ENCODE assay signal across 1 cellular context in the genomic region with DNA sequence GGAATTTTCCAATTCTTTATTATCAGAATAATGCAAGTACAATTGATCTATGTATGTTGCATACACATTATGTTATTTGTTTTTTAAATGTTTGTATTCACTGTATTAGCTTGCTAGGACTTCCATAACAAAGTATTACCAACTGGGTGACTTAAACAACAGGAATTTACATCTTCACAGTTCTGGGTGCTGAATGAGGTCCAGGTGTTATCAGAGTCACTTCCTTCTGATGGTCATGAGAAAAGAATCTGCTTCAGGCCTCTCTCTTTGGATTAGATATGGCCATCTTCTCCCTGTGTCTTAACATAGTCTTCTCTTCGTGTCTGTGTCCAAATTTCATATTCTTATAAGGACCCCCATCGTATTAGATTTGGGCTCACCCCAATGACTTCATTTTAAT.
TF ChIP-seq lines count a peak whose summit lies in the region.

No MANE protein-coding gene starts in this region.

TF ChIP-seq in GM23338, 12 proteins besides CTCF, POLR2A, EP300 and RAD21 (continued from another document):
- TF ChIP-seq, protein P1, sequence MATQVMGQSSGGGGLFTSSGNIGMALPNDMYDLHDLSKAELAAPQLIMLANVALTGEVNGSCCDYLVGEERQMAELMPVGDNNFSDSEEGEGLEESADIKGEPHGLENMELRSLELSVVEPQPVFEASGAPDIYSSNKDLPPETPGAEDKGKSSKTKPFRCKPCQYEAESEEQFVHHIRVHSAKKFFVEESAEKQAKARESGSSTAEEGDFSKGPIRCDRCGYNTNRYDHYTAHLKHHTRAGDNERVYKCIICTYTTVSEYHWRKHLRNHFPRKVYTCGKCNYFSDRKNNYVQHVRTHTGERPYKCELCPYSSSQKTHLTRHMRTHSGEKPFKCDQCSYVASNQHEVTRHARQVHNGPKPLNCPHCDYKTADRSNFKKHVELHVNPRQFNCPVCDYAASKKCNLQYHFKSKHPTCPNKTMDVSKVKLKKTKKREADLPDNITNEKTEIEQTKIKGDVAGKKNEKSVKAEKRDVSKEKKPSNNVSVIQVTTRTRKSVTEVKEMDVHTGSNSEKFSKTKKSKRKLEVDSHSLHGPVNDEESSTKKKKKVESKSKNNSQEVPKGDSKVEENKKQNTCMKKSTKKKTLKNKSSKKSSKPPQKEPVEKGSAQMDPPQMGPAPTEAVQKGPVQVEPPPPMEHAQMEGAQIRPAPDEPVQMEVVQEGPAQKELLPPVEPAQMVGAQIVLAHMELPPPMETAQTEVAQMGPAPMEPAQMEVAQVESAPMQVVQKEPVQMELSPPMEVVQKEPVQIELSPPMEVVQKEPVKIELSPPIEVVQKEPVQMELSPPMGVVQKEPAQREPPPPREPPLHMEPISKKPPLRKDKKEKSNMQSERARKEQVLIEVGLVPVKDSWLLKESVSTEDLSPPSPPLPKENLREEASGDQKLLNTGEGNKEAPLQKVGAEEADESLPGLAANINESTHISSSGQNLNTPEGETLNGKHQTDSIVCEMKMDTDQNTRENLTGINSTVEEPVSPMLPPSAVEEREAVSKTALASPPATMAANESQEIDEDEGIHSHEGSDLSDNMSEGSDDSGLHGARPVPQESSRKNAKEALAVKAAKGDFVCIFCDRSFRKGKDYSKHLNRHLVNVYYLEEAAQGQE (IDR thresholded peaks at IDR 0.05; ENCODE audit: unreplicated experiment): no peak
- no peak for TF ChIP-seq EZH2phosphoT487 (IDR thresholded peaks at IDR 0.05; ENCODE audit: unreplicated experiment)
- TF ChIP-seq, protein P2, sequence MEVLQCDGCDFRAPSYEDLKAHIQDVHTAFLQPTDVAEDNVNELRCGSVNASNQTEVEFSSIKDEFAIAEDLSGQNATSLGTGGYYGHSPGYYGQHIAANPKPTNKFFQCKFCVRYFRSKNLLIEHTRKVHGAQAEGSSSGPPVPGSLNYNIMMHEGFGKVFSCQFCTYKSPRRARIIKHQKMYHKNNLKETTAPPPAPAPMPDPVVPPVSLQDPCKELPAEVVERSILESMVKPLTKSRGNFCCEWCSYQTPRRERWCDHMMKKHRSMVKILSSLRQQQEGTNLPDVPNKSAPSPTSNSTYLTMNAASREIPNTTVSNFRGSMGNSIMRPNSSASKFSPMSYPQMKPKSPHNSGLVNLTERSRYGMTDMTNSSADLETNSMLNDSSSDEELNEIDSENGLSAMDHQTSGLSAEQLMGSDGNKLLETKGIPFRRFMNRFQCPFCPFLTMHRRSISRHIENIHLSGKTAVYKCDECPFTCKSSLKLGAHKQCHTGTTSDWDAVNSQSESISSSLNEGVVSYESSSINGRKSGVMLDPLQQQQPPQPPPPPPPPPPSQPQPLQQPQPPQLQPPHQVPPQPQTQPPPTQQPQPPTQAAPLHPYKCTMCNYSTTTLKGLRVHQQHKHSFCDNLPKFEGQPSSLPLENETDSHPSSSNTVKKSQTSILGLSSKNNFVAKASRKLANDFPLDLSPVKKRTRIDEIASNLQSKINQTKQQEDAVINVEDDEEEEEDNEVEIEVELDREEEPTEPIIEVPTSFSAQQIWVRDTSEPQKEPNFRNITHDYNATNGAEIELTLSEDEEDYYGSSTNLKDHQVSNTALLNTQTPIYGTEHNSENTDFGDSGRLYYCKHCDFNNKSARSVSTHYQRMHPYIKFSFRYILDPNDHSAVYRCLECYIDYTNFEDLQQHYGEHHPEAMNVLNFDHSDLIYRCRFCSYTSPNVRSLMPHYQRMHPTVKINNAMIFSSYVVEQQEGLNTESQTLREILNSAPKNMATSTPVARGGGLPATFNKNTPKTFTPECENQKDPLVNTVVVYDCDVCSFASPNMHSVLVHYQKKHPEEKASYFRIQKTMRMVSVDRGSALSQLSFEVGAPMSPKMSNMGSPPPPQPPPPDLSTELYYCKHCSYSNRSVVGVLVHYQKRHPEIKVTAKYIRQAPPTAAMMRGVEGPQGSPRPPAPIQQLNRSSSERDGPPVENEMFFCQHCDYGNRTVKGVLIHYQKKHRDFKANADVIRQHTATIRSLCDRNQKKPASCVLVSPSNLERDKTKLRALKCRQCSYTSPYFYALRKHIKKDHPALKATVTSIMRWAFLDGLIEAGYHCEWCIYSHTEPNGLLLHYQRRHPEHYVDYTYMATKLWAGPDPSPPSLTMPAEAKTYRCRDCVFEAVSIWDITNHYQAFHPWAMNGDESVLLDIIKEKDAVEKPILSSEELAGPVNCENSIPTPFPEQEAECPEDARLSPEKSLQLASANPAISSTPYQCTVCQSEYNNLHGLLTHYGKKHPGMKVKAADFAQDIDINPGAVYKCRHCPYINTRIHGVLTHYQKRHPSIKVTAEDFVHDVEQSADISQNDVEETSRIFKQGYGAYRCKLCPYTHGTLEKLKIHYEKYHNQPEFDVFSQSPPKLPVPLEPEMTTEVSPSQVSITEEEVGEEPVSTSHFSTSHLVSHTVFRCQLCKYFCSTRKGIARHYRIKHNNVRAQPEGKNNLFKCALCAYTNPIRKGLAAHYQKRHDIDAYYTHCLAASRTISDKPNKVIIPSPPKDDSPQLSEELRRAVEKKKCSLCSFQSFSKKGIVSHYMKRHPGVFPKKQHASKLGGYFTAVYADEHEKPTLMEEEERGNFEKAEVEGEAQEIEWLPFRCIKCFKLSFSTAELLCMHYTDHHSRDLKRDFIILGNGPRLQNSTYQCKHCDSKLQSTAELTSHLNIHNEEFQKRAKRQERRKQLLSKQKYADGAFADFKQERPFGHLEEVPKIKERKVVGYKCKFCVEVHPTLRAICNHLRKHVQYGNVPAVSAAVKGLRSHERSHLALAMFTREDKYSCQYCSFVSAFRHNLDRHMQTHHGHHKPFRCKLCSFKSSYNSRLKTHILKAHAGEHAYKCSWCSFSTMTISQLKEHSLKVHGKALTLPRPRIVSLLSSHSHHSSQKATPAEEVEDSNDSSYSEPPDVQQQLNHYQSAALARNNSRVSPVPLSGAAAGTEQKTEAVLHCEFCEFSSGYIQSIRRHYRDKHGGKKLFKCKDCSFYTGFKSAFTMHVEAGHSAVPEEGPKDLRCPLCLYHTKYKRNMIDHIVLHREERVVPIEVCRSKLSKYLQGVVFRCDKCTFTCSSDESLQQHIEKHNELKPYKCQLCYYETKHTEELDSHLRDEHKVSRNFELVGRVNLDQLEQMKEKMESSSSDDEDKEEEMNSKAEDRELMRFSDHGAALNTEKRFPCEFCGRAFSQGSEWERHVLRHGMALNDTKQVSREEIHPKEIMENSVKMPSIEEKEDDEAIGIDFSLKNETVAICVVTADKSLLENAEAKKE (CRISPR knock-in tag; IDR thresholded peaks at IDR 0.05): no peak
- no peak for TF ChIP-seq JUNB (IDR thresholded peaks at IDR 0.05; ENCODE audit: unreplicated experiment)
- TF ChIP-seq EZH2 (IDR thresholded peaks at IDR 0.05; ENCODE audit: low read depth, unreplicated experiment): no peak
TF ChIP-seq in GM23338: peak in this region for 0.
